In genomic region chr19:47741544-47742125, GRCh38 we compare ENCODE assay signal across 14 cellular contexts. TPM values are rescaled to one million over a fixed set of nuclear protein-coding genes. Genes with fewer than 3 reads are reported as not detected.
DNase-seq lines count a peak whose midpoint lies in the region; ATAC-seq, FAIRE-seq and TF ChIP-seq lines count a peak whose summit lies in the region.
"Had no signal": no experiment of that assay in that cellular context is flagged by ENCODE, and none has a peak within 500 bp of the region (broad histone marks: within the 10 kb centered on the region; RNA-seq: fewer than 3 reads in every experiment).

No MANE protein-coding gene starts in this region.

- TF ChIP-seq POLR2A in A549 (IDR thresholded peaks at IDR 0.05; ENCODE audit: low read length) = no peak

- DNase-seq in A549 (ENCODE audit: low read depth in 1 of 2, low spot score in 1 of 2) (no peak), nephron progenitor cell (no peak), inferior parietal cortex (ENCODE audit: extremely low spot score) (no peak), Karpas-422 (no peak), NCI-H1694 (lab: John Stamatoyannopoulos, UW) (no peak)
- no peak for DNase-seq in effector memory CD8-positive, alpha-beta T cell
- DNase-seq in activated CD4-positive, CD25-positive, alpha-beta regulatory T cell treated with anti-CD3 and anti-CD28 coated beads, Interleukin-2, amount 50 U/mL, for 72 hours = no peak
- DNase-seq: activated CD4-positive, CD25-positive, alpha-beta regulatory T cell; C1 segment of cervical spinal cord; central memory CD4-positive, alpha-beta T cell; NCI-H1048; NCI-H524 treated with DMSO at 0.1 percent for 48 hours; retina had no signal

- H3K36me3 Mint-ChIP-seq in effector memory CD8-positive, alpha-beta T cell (ENCODE audit: insufficient read depth) = peaks cover 15% of the 10 kb centered on the region
- H3K36me3 Mint-ChIP-seq in nephron progenitor cell (ENCODE audit: low read depth) = peaks cover under 1% of the 10 kb centered on the region

- peaks cover 9% of the 10 kb centered on the region for H3K79me2 ChIP-seq in Karpas-422 (ENCODE audit: low read length)

- H3K27ac ChIP-seq in A549 (peak overlapping the region; percentile 95 to 96; a peak in 5 of 6 replicates), HEK293 (ENCODE audit: extremely low read depth, low read depth, low read length) (no peak overlapping the region), Karpas-422 (ENCODE audit: low read length) (no peak overlapping the region)

- no peak for FAIRE-seq in A549 (lab: Jason Lieb, UNC)

- H3K27ac Mint-ChIP-seq in effector memory CD8-positive, alpha-beta T cell = peak overlapping the region in 1 of 2 donors; percentile 9
- no peak overlapping the region for H3K27ac Mint-ChIP-seq in nephron progenitor cell

- no peaks in the 10 kb centered on the region for H3K9me3 Mint-ChIP-seq in effector memory CD8-positive, alpha-beta T cell
- no peaks in the 10 kb centered on the region for H3K9me3 Mint-ChIP-seq in nephron progenitor cell

- no peaks in the 10 kb centered on the region for H4K20me1 ChIP-seq in Karpas-422 (ENCODE audit: insufficient read depth, low read depth, low read length)

- no peak for TF ChIP-seq RAD21 in A549 (conservative IDR thresholded peaks at IDR 0.05 in 1 of 2, IDR thresholded peaks at IDR 0.05 in 1 of 2)

- H3K4me1 ChIP-seq in A549 = peaks cover 28% of the 10 kb centered on the region
- peaks cover 7% of the 10 kb centered on the region; the same call in 1 of the 2 replicates for H3K4me1 ChIP-seq in HEK293 (ENCODE audit: control insufficient read depth, insufficient read depth, low read length)
- peaks cover 28% of the 10 kb centered on the region for H3K4me1 ChIP-seq in Karpas-422 (ENCODE audit: low read length)

- H3K36me3 ChIP-seq in HEK293 (ENCODE audit: control insufficient read depth in 2 of 2, insufficient read depth in 1 of 2, low read length in 2 of 2) = peaks cover 1 to 5% of the 10 kb centered on the region in 2 experiments; a peak in 2 of 3 replicates
- peaks cover under 1% of the 10 kb centered on the region; the same call in 1 of the 2 replicates for H3K36me3 ChIP-seq in Karpas-422 (ENCODE audit: insufficient read depth, low read length)

- no peak for ATAC-seq in A549
- no peak for ATAC-seq in effector memory CD8-positive, alpha-beta T cell (replicated peaks)

- no peak overlapping the region for H3K4me3 ChIP-seq in A549
- H3K4me3 ChIP-seq in HEK293 (ENCODE audit: low read depth, low read length) = no peak overlapping the region
- H3K4me3 ChIP-seq in Karpas-422 (ENCODE audit: low read length) = no peak overlapping the region

- H3K4me2 ChIP-seq in A549 (no peak overlapping the region), Karpas-422 (ENCODE audit: low read depth, low read length, poor library complexity, severe bottlenecking) (no peak overlapping the region)

- H2AFZ ChIP-seq in Karpas-422 (ENCODE audit: low read length) = no peak overlapping the region

- TF ChIP-seq CTCF in A549 (IDR thresholded peaks at IDR 0.05) (no peak), HEK293 (tag by site-specific recombination; IDR thresholded peaks at IDR 0.05) (no peak), nephron progenitor cell (IDR thresholded peaks at IDR 0.05) (no peak)

- H3K9ac ChIP-seq in Karpas-422 (ENCODE audit: low read length) = no peak overlapping the region

- H3K9me3 ChIP-seq in A549 (no peaks in the 10 kb centered on the region), HEK293 (ENCODE audit: control insufficient read depth, insufficient read depth, low read depth, low read length) (no peaks in the 10 kb centered on the region), Karpas-422 (ENCODE audit: low read length) (no peaks in the 10 kb centered on the region)

- POLR2A ChIA-PET in A549 (lab: Yijun Ruan, JAX) (interaction anchor here (1.2 kb wide), 1 partner anchor 29 kb away, joined by 4 read pairs; the partner anchor contains the start of gene EHD2), HEK293 (lab: Yijun Ruan, JAX) (no interaction called here)

- CTCF ChIA-PET in A549 (lab: Yijun Ruan, JAX) (interaction anchor here (1.2 to 42.0 kb wide), 6 partner anchors 12 to 305 kb away, joined by 3 to 1389 read pairs (median 14); partner anchors contain the start of genes EHD2 and NAPA), HEK293 (lab: Yijun Ruan, JAX) (interaction anchor here (0.6 to 5.1 kb wide), 2 partner anchors 30 to 258 kb away, joined by 3 to 73 read pairs; partner anchors contain the start of genes EHD2 and KPTN)

- H3K27me3 Mint-ChIP-seq in effector memory CD8-positive, alpha-beta T cell = no peaks in the 10 kb centered on the region
- peaks cover 13% of the 10 kb centered on the region for H3K27me3 Mint-ChIP-seq in nephron progenitor cell (ENCODE audit: low read depth, poor library complexity)

- no peaks in the 10 kb centered on the region for H3K9me2 ChIP-seq in Karpas-422 (replicated peaks; ENCODE audit: insufficient read depth, low read length)

- peaks cover 7 to 13% of the 10 kb centered on the region in 2 donors for H3K4me1 Mint-ChIP-seq in effector memory CD8-positive, alpha-beta T cell (ENCODE audit: low read depth in 2 of 2)
- H3K4me1 Mint-ChIP-seq in nephron progenitor cell = peaks cover 9% of the 10 kb centered on the region

- no peak for TF ChIP-seq EP300 in A549 (IDR thresholded peaks at IDR 0.05)

- WGBS in A549 (ENCODE audit: missing lambda C conversion rate) = 93% methylated on average over 15 of the region's 15 CpGs

- H3K4me3 Mint-ChIP-seq in effector memory CD8-positive, alpha-beta T cell = peak overlapping the region; percentile 11 to 13
- peak overlapping the region; percentile 28 for H3K4me3 Mint-ChIP-seq in nephron progenitor cell

- no peaks in the 10 kb centered on the region for H3K27me3 ChIP-seq in Karpas-422 (ENCODE audit: low read length)

TF ChIP-seq in A549, 52 proteins besides CTCF, POLR2A, EP300 and RAD21:
- TF ChIP-seq, protein P1, sequence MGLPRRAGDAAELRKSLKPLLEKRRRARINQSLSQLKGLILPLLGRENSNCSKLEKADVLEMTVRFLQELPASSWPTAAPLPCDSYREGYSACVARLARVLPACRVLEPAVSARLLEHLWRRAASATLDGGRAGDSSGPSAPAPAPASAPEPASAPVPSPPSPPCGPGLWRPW (IDR thresholded peaks at IDR 0.05) = no peak
- no peak for TF ChIP-seq KDM5A (IDR thresholded peaks at IDR 0.05)
- peak; percentile 24; the same call in 1 of the 2 replicates for TF ChIP-seq CHD4 (IDR thresholded peaks at IDR 0.05; ENCODE audit: borderline replicate concordance)

TF ChIP-seq in HEK293, 187 proteins besides CTCF, POLR2A, EP300 and RAD21 (continues in another document):
- TF ChIP-seq ZNF404 (tag by site-specific recombination; IDR thresholded peaks at IDR 0.05) (no peak), ZBTB20 (tag by site-specific recombination; IDR thresholded peaks at IDR 0.05) (no peak), ZFP69B (tag by site-specific recombination; IDR thresholded peaks at IDR 0.05) (no peak), ZNF530 (tag by site-specific recombination; IDR thresholded peaks at IDR 0.05; ENCODE audit: low read depth) (no peak), ZNF24 (tag by site-specific recombination; IDR thresholded peaks at IDR 0.05) (peak; percentile 25; the same call in 1 of the 2 replicates), ZNF664 (tag by site-specific recombination; IDR thresholded peaks at IDR 0.05) (peak; percentile 96), ZNF473 (tag by site-specific recombination; IDR thresholded peaks at IDR 0.05) (no peak)

RNA-seq across cellular contexts. Expression of gene NOP53, which starts 3.7 kb away (rescaled TPM):
- polyA plus RNA-seq in A549 (2011; rRNA removed) (169 and 182 TPM in 2 replicates), A549 (2017; fragmentation: RNase III; extraction: RNeasy Plus Mini Kit Qiagen cat#74134 plus additional on column Dnase treatment) (134 to 153 TPM (median 135 TPM) in 3 replicates)
- 198 and 215 TPM in 2 replicates for polyA plus RNA-seq in A549 (2012; cell fraction: cytosol; rRNA removed)
- 223 and 230 TPM in 2 replicates for polyA plus RNA-seq in A549 (2012; cell fraction: nucleus; rRNA removed)
- polyA minus RNA-seq in A549 (2011; rRNA and poly(A)+ RNA removed) = 109 and 128 TPM in 2 replicates
- 145 and 293 TPM in 2 replicates for total RNA-seq in Karpas-422 (2014; rRNA removed; shearing (Covaris generic); ENCODE audit: low replicate concordance)

RNA-seq across cellular contexts. Expression of gene EHD2, which starts 28.4 kb away (rescaled TPM):
- polyA plus RNA-seq in A549 (2011; rRNA removed) = 32.3 and 36.9 TPM in 2 replicates
- 44.9 and 64.2 TPM in 2 replicates for polyA plus RNA-seq in A549 (2012; cell fraction: cytosol; rRNA removed)
- 81.9 and 84.0 TPM in 2 replicates for polyA plus RNA-seq in A549 (2012; cell fraction: nucleus; rRNA removed)
- 93.8 to 112 TPM (median 105 TPM) in 3 replicates for polyA plus RNA-seq in A549 (2017; fragmentation: RNase III; extraction: RNeasy Plus Mini Kit Qiagen cat#74134 plus additional on column Dnase treatment)
- polyA minus RNA-seq in A549 (2011; rRNA and poly(A)+ RNA removed) = 31.1 and 39.1 TPM in 2 replicates
- total RNA-seq in Karpas-422 (2014; rRNA removed; shearing (Covaris generic); ENCODE audit: low replicate concordance) = not detected in 2 replicates

RNA-seq across cellular contexts. Expression of gene SELENOW, which starts 36.9 kb away (rescaled TPM):
- 114 and 157 TPM in 2 replicates for polyA plus RNA-seq in A549 (2011; rRNA removed)
- polyA plus RNA-seq in A549 (2012; cell fraction: cytosol; rRNA removed) = 206 and 214 TPM in 2 replicates
- 110 and 135 TPM in 2 replicates for polyA plus RNA-seq in A549 (2012; cell fraction: nucleus; rRNA removed)
- polyA plus RNA-seq in A549 (2017; fragmentation: RNase III; extraction: RNeasy Plus Mini Kit Qiagen cat#74134 plus additional on column Dnase treatment) = 145 to 155 TPM (median 152 TPM) in 3 replicates
- polyA minus RNA-seq in A549 (2011; rRNA and poly(A)+ RNA removed) = 32.1 and 48.1 TPM in 2 replicates
- 3.5 and 4.1 TPM in 2 replicates for total RNA-seq in Karpas-422 (2014; rRNA removed; shearing (Covaris generic); ENCODE audit: low replicate concordance)

Comparison
In these comparisons a context has a peak if more than half of its experiments do, and no peak if none do; other contexts are left out.
1. H3K27ac ChIP-seq: peak in A549 (2 of 2); none in HEK293 (single experiment) and Karpas-422 (single experiment).